In the genomic region with DNA sequence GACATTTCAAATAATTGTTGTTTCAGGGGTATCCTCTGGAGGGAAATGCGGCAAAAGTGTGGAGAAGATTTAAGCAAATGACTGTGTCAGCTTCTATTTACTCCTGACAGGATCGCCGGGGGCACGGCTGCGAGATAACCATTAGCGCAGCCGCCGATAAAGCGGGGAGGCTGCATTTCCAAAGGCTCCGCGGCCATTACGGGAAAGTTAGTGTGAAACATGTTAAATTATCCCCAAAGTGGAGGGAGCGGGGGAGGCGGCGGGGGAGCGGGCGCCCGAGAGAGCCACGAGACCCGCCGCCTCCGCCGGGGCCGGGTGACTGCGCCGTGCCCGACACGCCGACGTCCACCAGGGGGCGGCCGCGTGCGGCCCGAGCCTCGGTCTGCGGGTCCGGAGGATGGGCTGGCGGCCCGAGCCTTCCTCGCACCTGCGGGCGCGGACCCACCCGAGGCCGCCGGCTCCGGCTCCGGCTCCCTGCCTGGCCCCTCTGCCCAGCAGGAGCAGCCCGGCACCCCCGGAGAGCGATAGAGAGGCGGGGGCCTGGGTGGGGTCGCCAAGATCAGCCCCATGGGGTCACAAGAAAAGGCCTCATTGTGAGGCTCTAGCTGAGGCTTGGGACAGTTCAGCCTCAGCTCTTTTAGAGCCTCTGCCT, we compare ENCODE assay signal across 8 cellular contexts.
DNase-seq lines count a peak whose midpoint lies in the region; ATAC-seq and TF ChIP-seq lines count a peak whose summit lies in the region.

No MANE protein-coding gene starts in this region.

- H2AFZ ChIP-seq in GM23338 = peak overlapping the region; percentile 76

- 0 out of 2 replicates have a peak, but pooled peaks cover 11% of the 10 kb centered on the region for H3F3A ChIP-seq in GM23338 (replicated peaks; ENCODE audit: low read depth)

- H3K36me3 Mint-ChIP-seq in GM23338 (ENCODE audit: low read depth) = no peaks in the 10 kb centered on the region
- H3K36me3 Mint-ChIP-seq in naive thymus-derived CD4-positive, alpha-beta T cell = peaks cover 0 to 4% (median 0%) of the 10 kb centered on the region in 5 donors
- H3K36me3 Mint-ChIP-seq in type B pancreatic cell = no peaks in the 10 kb centered on the region

- H3K4me1 ChIP-seq in GM23338 (ENCODE audit: insufficient read depth) = peaks cover 26% of the 10 kb centered on the region
- H3K4me1 ChIP-seq in naive thymus-derived CD4-positive, alpha-beta T cell (ENCODE audit: control insufficient read depth in 2 of 2, insufficient read depth in 2 of 2, low read length in 2 of 2) = no peaks in the 10 kb centered on the region

- H3K4me1 Mint-ChIP-seq in GM23338 (peaks cover 34% of the 10 kb centered on the region), type B pancreatic cell (ENCODE audit: unreplicated experiment) (no peaks in the 10 kb centered on the region)
- H3K4me1 Mint-ChIP-seq in naive thymus-derived CD4-positive, alpha-beta T cell = peaks cover 4 to 13% (median 8%) of the 10 kb centered on the region in 7 donors

- peaks cover 39% of the 10 kb centered on the region for H3K27me3 Mint-ChIP-seq in GM23338 (ENCODE audit: insufficient read depth, low read depth, poor library complexity)
- H3K27me3 Mint-ChIP-seq in naive thymus-derived CD4-positive, alpha-beta T cell = peaks cover 61 to 72% (median 69%) of the 10 kb centered on the region in 5 donors
- H3K27me3 Mint-ChIP-seq in type B pancreatic cell = peaks cover 90% of the 10 kb centered on the region

- H3K9me3 ChIP-seq in naive thymus-derived CD4-positive, alpha-beta T cell (ENCODE audit: control insufficient read depth in 2 of 3, low read length in 3 of 3) = no peaks in the 10 kb centered on the region

- POLR2A ChIA-PET in AG04449 (lab: Yijun Ruan, JAX) = no interaction called here
- POLR2A ChIA-PET in naive thymus-derived CD4-positive, alpha-beta T cell (lab: Charles Lee) = no interaction called here

- ATAC-seq in GM23338 = peak; percentile 86
- ATAC-seq in naive thymus-derived CD4-positive, alpha-beta T cell = peak; percentile 75
- no peak for ATAC-seq in HG02973 (IDR thresholded peaks at IDR 0.05; ENCODE audit: unreplicated experiment)

- no peak overlapping the region for H3K4me3 ChIP-seq in AG04449 (ENCODE audit: low read depth, low read length)
- H3K4me3 ChIP-seq in GM23338 = peak overlapping the region; percentile 57
- no peak overlapping the region for H3K4me3 ChIP-seq in choroid plexus epithelial cell (ENCODE audit: low read depth, low read length)
- no peak overlapping the region for H3K4me3 ChIP-seq in naive thymus-derived CD4-positive, alpha-beta T cell (ENCODE audit: low read length)

- H3K27ac ChIP-seq in GM23338 (ENCODE audit: low read depth) = no peak overlapping the region
- H3K27ac ChIP-seq in naive thymus-derived CD4-positive, alpha-beta T cell (ENCODE audit: low read depth, low read length) = no peak overlapping the region

- peak; percentile 67 for TF ChIP-seq CTCF in AG04449 (IDR thresholded peaks at IDR 0.05; ENCODE audit: insufficient read depth, low read length, missing control alignments)
- peak; percentile 61 to 80 for TF ChIP-seq CTCF in GM23338 (conservative IDR thresholded peaks at IDR 0.05; ENCODE audit: low read depth in 2 of 2)
- peak; percentile 43 for TF ChIP-seq CTCF in choroid plexus epithelial cell (conservative IDR thresholded peaks at IDR 0.05; ENCODE audit: low read depth, low read length)
- peak; percentile 91 for TF ChIP-seq CTCF in type B pancreatic cell (conservative IDR thresholded peaks at IDR 0.05)

- H3K4me3 Mint-ChIP-seq in GM23338 (peak overlapping the region; percentile 68), type B pancreatic cell (no peak overlapping the region)
- H3K4me3 Mint-ChIP-seq in naive thymus-derived CD4-positive, alpha-beta T cell = peak overlapping the region in 7 of 10 donors; percentile 16 to 61 (median 36)

- no peaks in the 10 kb centered on the region for H3K9me2 ChIP-seq in GM23338 (ENCODE audit: insufficient read depth)

- no peaks in the 10 kb centered on the region for H3K79me2 ChIP-seq in GM23338 (replicated peaks; ENCODE audit: insufficient read depth)

- CTCF ChIA-PET in AG04449 (lab: Yijun Ruan, JAX) = interaction anchor here (0.7 to 2.7 kb wide), 8 partner anchors 14 to 207 kb away, joined by 3 to 20 read pairs (median 4); no protein-coding TSS in a partner anchor
- CTCF ChIA-PET in naive thymus-derived CD4-positive, alpha-beta T cell (lab: Charles Lee) = no interaction called here

- peak overlapping the region; percentile 87 for H3K4me2 ChIP-seq in GM23338

- no peaks in the 10 kb centered on the region; the same call in 1 of the 2 replicates for H4K20me1 ChIP-seq in GM23338 (replicated peaks; ENCODE audit: insufficient read depth)

- intact Hi-C loops in naive thymus-derived CD4-positive, alpha-beta T cell (cut with micrococcal nuclease) = loop anchor here (1.0 to 10.0 kb wide), 6 partner anchors 72 to 344 kb away; no protein-coding TSS in a partner anchor

- no peak overlapping the region for H3K27ac Mint-ChIP-seq in GM23338
- H3K27ac Mint-ChIP-seq in naive thymus-derived CD4-positive, alpha-beta T cell = no peak overlapping the region
- no peak overlapping the region for H3K27ac Mint-ChIP-seq in type B pancreatic cell

- DNase-seq in AG04449 (ENCODE audit: low read depth, low spot score) (no peak), GM23338 (ENCODE audit: low spot score) (peak; percentile 73), choroid plexus epithelial cell (ENCODE audit: low read depth) (peak; percentile 3), type B pancreatic cell (ENCODE audit: extremely low spot score, unreplicated experiment) (no peak), NCI-H2196 treated with DMSO at 0.1 percent for 48 hours (lab: John Stamatoyannopoulos, UW; ENCODE audit: unreplicated experiment) (no peak)
- peak; percentile 87 for DNase-seq in activated CD4-positive, CD25-positive, alpha-beta regulatory T cell treated with anti-CD3 and anti-CD28 coated beads, Interleukin-2, amount 50 U/mL, for 72 hours
- DNase-seq in naive thymus-derived CD4-positive, alpha-beta T cell = peak in 7 of 9 donors; percentile 31 to 83 (median 38)

- no peaks in the 10 kb centered on the region for H3K36me3 ChIP-seq in GM23338 (ENCODE audit: insufficient read depth)
- no peaks in the 10 kb centered on the region for H3K36me3 ChIP-seq in naive thymus-derived CD4-positive, alpha-beta T cell (ENCODE audit: control insufficient read depth in 2 of 3, insufficient read depth in 3 of 3, low read length in 3 of 3)

- H3K9me3 Mint-ChIP-seq in GM23338 = no peaks in the 10 kb centered on the region
- H3K9me3 Mint-ChIP-seq in naive thymus-derived CD4-positive, alpha-beta T cell = peaks cover 0 to 1% (median 0%) of the 10 kb centered on the region in 11 donors
- H3K9me3 Mint-ChIP-seq in type B pancreatic cell = no peaks in the 10 kb centered on the region

- peaks cover 66% of the 10 kb centered on the region for H3K27me3 ChIP-seq in GM23338 (ENCODE audit: insufficient read depth)
- H3K27me3 ChIP-seq in naive thymus-derived CD4-positive, alpha-beta T cell (ENCODE audit: control insufficient read depth in 2 of 2, insufficient read depth in 2 of 2, low read length in 2 of 2) = peaks cover 0 to 15% of the 10 kb centered on the region in 2 donors

TF ChIP-seq in GM23338, 12 proteins besides CTCF, POLR2A, EP300 and RAD21:
- TF ChIP-seq EZH2 (IDR thresholded peaks at IDR 0.05; ENCODE audit: low read depth, unreplicated experiment) = peak; percentile 48
- no peak for TF ChIP-seq ZNF331 (CRISPR knock-in tag; IDR thresholded peaks at IDR 0.05; ENCODE audit: low read depth)
- TF ChIP-seq EZH2phosphoT487 (IDR thresholded peaks at IDR 0.05; ENCODE audit: unreplicated experiment) = no peak
- TF ChIP-seq POLR2AphosphoS5 (IDR thresholded peaks at IDR 0.05; ENCODE audit: low read depth) = no peak
TF ChIP-seq in GM23338: peak in this region for 1.

Comparison
In these comparisons a context has a peak if more than half of its experiments do, and no peak if none do; other contexts are left out.
1. DNase-seq: peak in GM23338 (single experiment), activated CD4-positive, CD25-positive, alpha-beta regulatory T cell treated with anti-CD3 and anti-CD28 coated beads, Interleukin-2, amount 50 U/mL, for 72 hours (single experiment), choroid plexus epithelial cell (single experiment) and naive thymus-derived CD4-positive, alpha-beta T cell (7 of 9); none in AG04449 (single experiment), type B pancreatic cell (single experiment) and NCI-H2196 treated with DMSO at 0.1 percent for 48 hours (single experiment).
2. Peak in every context shown above with its lines, with median percentiles within 50 percentile points of each other: CTCF ChIP-seq.